Comparison of ENCODE assay signal across 20 cellular contexts in genomic region chr18:69954719-69955118, GRCh38. TPM values are rescaled to one million over a fixed set of nuclear protein-coding genes. Genes with fewer than 3 reads are reported as not detected.
DNase-seq lines count a peak whose midpoint lies in the region; ATAC-seq and TF ChIP-seq lines count a peak whose summit lies in the region.
"Had no signal": no experiment of that assay in that cellular context is flagged by ENCODE, and none has a peak within 500 bp of the region (broad histone marks: within the 10 kb centered on the region; RNA-seq: fewer than 3 reads in every experiment).

No MANE protein-coding gene starts in this region.

- H3K27me3 ChIP-seq in CD4-positive, alpha-beta T cell (ENCODE audit: control insufficient read depth, insufficient read depth, low read length) = no peaks in the 10 kb centered on the region
- H3K27me3 ChIP-seq in IMR-90 (ENCODE audit: control insufficient read depth, insufficient read depth, low read length) (no peaks in the 10 kb centered on the region), mononuclear cell (ENCODE audit: insufficient read depth, low read length) (no peaks in the 10 kb centered on the region), MG63 (no peaks in the 10 kb centered on the region)
- H3K27me3 ChIP-seq: tibial nerve had no signal

- dilution Hi-C loops in IMR-90 (cut with HindIII; ENCODE audit: low sequenced_read_pairs, unreplicated experiment) = no loop called here

- no TSS peak for BruUV-seq in IMR-90 (replicated peaks; lab: Mats Ljungman, UMichigan)

- H4K8ac ChIP-seq in IMR-90 (ENCODE audit: low read depth in 2 of 2, low read length in 2 of 2) = no peak overlapping the region

- peak overlapping the region; percentile 54 for H3K27ac ChIP-seq in CD4-positive, alpha-beta T cell (ENCODE audit: low read depth, low read length)
- no peak overlapping the region for H3K27ac ChIP-seq in IMR-90 (ENCODE audit: insufficient read depth, low read length)
- H3K27ac ChIP-seq: tibial nerve had no signal

- TF ChIP-seq RAD21 in IMR-90 (IDR thresholded peaks at IDR 0.05; ENCODE audit: low read length) = no peak

- no peak overlapping the region for H3K27ac Mint-ChIP-seq in CD4-positive, alpha-beta T cell
- H3K27ac Mint-ChIP-seq in activated naive CD8-positive, alpha-beta T cell treated with anti-CD3 and anti-CD28 coated beads, Interleukin-2, amount 50 U/mL, for 24 hours = peak overlapping the region; percentile 63
- H3K27ac Mint-ChIP-seq in stimulated activated memory B cell treated with anti-CD40 and anti-IgM and Interleukin-4, amounts not matched to agents 10 μg/mL and 1 μg/mL and 100 μg/mL, for 72 hours = no peak overlapping the region
- H3K27ac Mint-ChIP-seq in activated CD4-positive, alpha-beta memory T cell treated with anti-CD3 and anti-CD28 coated beads, Interleukin-2, amount 10 ng/mL, durations not matched to agents 7 days and 5 days = no peak overlapping the region
- no peak overlapping the region for H3K27ac Mint-ChIP-seq in HFFc6

- H3K9me3 Mint-ChIP-seq in CD4-positive, alpha-beta T cell = no peaks in the 10 kb centered on the region
- H3K9me3 Mint-ChIP-seq in activated naive CD8-positive, alpha-beta T cell treated with anti-CD3 and anti-CD28 coated beads, Interleukin-2, amount 50 U/mL, for 24 hours = peaks cover 15% of the 10 kb centered on the region
- peaks cover 3% of the 10 kb centered on the region for H3K9me3 Mint-ChIP-seq in stimulated activated memory B cell treated with anti-CD40 and anti-IgM and Interleukin-4, amounts not matched to agents 10 μg/mL and 1 μg/mL and 100 μg/mL, for 72 hours
- H3K9me3 Mint-ChIP-seq in activated CD4-positive, alpha-beta memory T cell treated with anti-CD3 and anti-CD28 coated beads, Interleukin-2, amount 10 ng/mL, durations not matched to agents 7 days and 5 days = peaks cover 5% of the 10 kb centered on the region
- H3K9me3 Mint-ChIP-seq in HFFc6 = no peaks in the 10 kb centered on the region; the same call in 1 of the 2 replicates

- no peak overlapping the region; the same call in 1 of the 2 replicates for H2BK120ac ChIP-seq in IMR-90 (ENCODE audit: low read depth, low read length)

- TF ChIP-seq CTCF in CD4-positive, alpha-beta T cell (IDR thresholded peaks at IDR 0.05) = no peak
- TF ChIP-seq CTCF in IMR-90 (conservative IDR thresholded peaks at IDR 0.05; ENCODE audit: low read depth, low read length) (no peak), HFFc6 (IDR thresholded peaks at IDR 0.05) (no peak)

- H3K56ac ChIP-seq in IMR-90 (ENCODE audit: extremely low read depth, insufficient read depth, low read length) = no peak overlapping the region

- H2AK5ac ChIP-seq in IMR-90 (ENCODE audit: low read depth, low read length) = no peak overlapping the region

- peaks cover 5% of the 10 kb centered on the region for H3K4me1 ChIP-seq in IMR-90 (ENCODE audit: control insufficient read depth, insufficient read depth, low read length)
- H3K4me1 ChIP-seq in mononuclear cell (ENCODE audit: insufficient read depth, low read length) = peaks cover 55% of the 10 kb centered on the region
- H3K4me1 ChIP-seq: HAP-1, tibial nerve had no signal

- CTCF ChIA-PET in CD4-positive, alpha-beta T cell (lab: Charles Lee) = interaction anchor here (0.8 to 1.2 kb wide), 3 partner anchors 13 to 69 kb away, joined by 3 read pairs; no protein-coding TSS in a partner anchor
- CTCF ChIA-PET in IMR-90 (lab: Yijun Ruan, JAX) = interaction anchor here (0.6 kb wide), 1 partner anchor 106 kb away, joined by 3 read pairs; no protein-coding TSS in a partner anchor
- CTCF ChIA-PET in activated CD4-positive, alpha-beta memory T cell treated with anti-CD3 and anti-CD28 coated beads, Interleukin-2, amount 10 ng/mL, durations not matched to agents 7 days and 5 days (lab: Charles Lee) = interaction anchor here (1.0 to 1.5 kb wide), 3 partner anchors 8 to 57 kb away, joined by 3 to 8 read pairs (median 4); no protein-coding TSS in a partner anchor

- DNase-seq in CD4-positive, alpha-beta T cell = no peak
- DNase-seq in IMR-90 = no peak
- no peak for DNase-seq in activated naive CD8-positive, alpha-beta T cell treated with anti-CD3 and anti-CD28 coated beads, Interleukin-2, amount 50 U/mL, for 24 hours
- DNase-seq in MG63 = no peak
- no peak for DNase-seq in activated CD4-positive, alpha-beta memory T cell treated with anti-CD3 and anti-CD28 coated beads, Interleukin-2, amount 10 ng/mL, durations not matched to agents 7 days and 5 days
- DNase-seq in HFFc6 = no peak
- DNase-seq: amniotic stem cell; COR-L47; dermis blood vessel endothelial cell; DND-41; NCI-H1092 treated with DMSO at 0.1 percent for 48 hours; NCI-H2029 treated with DMSO at 0.1 percent for 48 hours; NCI-H446 treated with DMSO at 0.1 percent for 48 hours; NK-92 treated with Interleukin-12 subunit alpha and Interleukin-12 subunit beta, amount 100 ng/mL, for 24 hours; RPMI8226; stimulated activated CD4-positive, alpha-beta T cell treated with anti-CD3 and anti-CD28 coated beads, Interleukin-2, amount 100 ng/mL, for 24 hours had no signal

- in situ Hi-C loops in IMR-90 (cut with MboI; ENCODE audit: low sequenced_read_pairs) = no loop called here

- H3K4me1 Mint-ChIP-seq in CD4-positive, alpha-beta T cell (ENCODE audit: low read depth) = peaks cover 40% of the 10 kb centered on the region
- peaks cover 9% of the 10 kb centered on the region for H3K4me1 Mint-ChIP-seq in activated naive CD8-positive, alpha-beta T cell treated with anti-CD3 and anti-CD28 coated beads, Interleukin-2, amount 50 U/mL, for 24 hours
- H3K4me1 Mint-ChIP-seq in stimulated activated memory B cell treated with anti-CD40 and anti-IgM and Interleukin-4, amounts not matched to agents 10 μg/mL and 1 μg/mL and 100 μg/mL, for 72 hours = peaks cover 16% of the 10 kb centered on the region
- H3K4me1 Mint-ChIP-seq in activated CD4-positive, alpha-beta memory T cell treated with anti-CD3 and anti-CD28 coated beads, Interleukin-2, amount 10 ng/mL, durations not matched to agents 7 days and 5 days = peaks cover 33% of the 10 kb centered on the region
- H3K4me1 Mint-ChIP-seq in HFFc6 (ENCODE audit: low read depth) = no peaks in the 10 kb centered on the region

- H3K23ac ChIP-seq in IMR-90 (ENCODE audit: low read depth, low read length) = no peak overlapping the region

- no peaks in the 10 kb centered on the region for H3K27me3 Mint-ChIP-seq in CD4-positive, alpha-beta T cell
- no peaks in the 10 kb centered on the region for H3K27me3 Mint-ChIP-seq in activated naive CD8-positive, alpha-beta T cell treated with anti-CD3 and anti-CD28 coated beads, Interleukin-2, amount 50 U/mL, for 24 hours
- H3K27me3 Mint-ChIP-seq in stimulated activated memory B cell treated with anti-CD40 and anti-IgM and Interleukin-4, amounts not matched to agents 10 μg/mL and 1 μg/mL and 100 μg/mL, for 72 hours = no peaks in the 10 kb centered on the region
- H3K27me3 Mint-ChIP-seq in activated CD4-positive, alpha-beta memory T cell treated with anti-CD3 and anti-CD28 coated beads, Interleukin-2, amount 10 ng/mL, durations not matched to agents 7 days and 5 days = no peaks in the 10 kb centered on the region
- no peaks in the 10 kb centered on the region for H3K27me3 Mint-ChIP-seq in HFFc6 (ENCODE audit: insufficient read depth)

- H3K36me3 ChIP-seq in IMR-90 (ENCODE audit: control insufficient read depth, insufficient read depth, low read length) (no peaks in the 10 kb centered on the region), MG63 (no peaks in the 10 kb centered on the region)
- H3K36me3 ChIP-seq: HAP-1, tibial nerve had no signal

- no peaks in the 10 kb centered on the region for H3K79me1 ChIP-seq in IMR-90 (ENCODE audit: low read depth in 1 of 2, low read length in 2 of 2)

- peaks cover 8% of the 10 kb centered on the region for H3K9me1 ChIP-seq in IMR-90 (ENCODE audit: insufficient read depth, low read length)

- no peak for TF ChIP-seq POLR2A in IMR-90 (IDR thresholded peaks at IDR 0.05; ENCODE audit: low read depth, low read length)

- no peak overlapping the region for H2AFZ ChIP-seq in IMR-90 (replicated peaks; ENCODE audit: low read length, poor library complexity)

- no peak overlapping the region for H2AK9ac ChIP-seq in IMR-90 (replicated peaks; ENCODE audit: low read depth, low read length, poor library complexity)

- H3K4me3 Mint-ChIP-seq in CD4-positive, alpha-beta T cell = no peak overlapping the region
- H3K4me3 Mint-ChIP-seq in activated naive CD8-positive, alpha-beta T cell treated with anti-CD3 and anti-CD28 coated beads, Interleukin-2, amount 50 U/mL, for 24 hours = no peak overlapping the region
- no peak overlapping the region for H3K4me3 Mint-ChIP-seq in stimulated activated memory B cell treated with anti-CD40 and anti-IgM and Interleukin-4, amounts not matched to agents 10 μg/mL and 1 μg/mL and 100 μg/mL, for 72 hours
- H3K4me3 Mint-ChIP-seq in activated CD4-positive, alpha-beta memory T cell treated with anti-CD3 and anti-CD28 coated beads, Interleukin-2, amount 10 ng/mL, durations not matched to agents 7 days and 5 days = no peak overlapping the region
- H3K4me3 Mint-ChIP-seq in HFFc6 = no peak overlapping the region

- H3K9ac ChIP-seq in IMR-90 (ENCODE audit: low read depth, low read length) = no peak overlapping the region

- H3K4me2 ChIP-seq in IMR-90 (ENCODE audit: low read depth, low read length) = no peak overlapping the region

- no peak overlapping the region for H4K5ac ChIP-seq in IMR-90 (ENCODE audit: low read depth, low read length)

- peaks cover 18% of the 10 kb centered on the region for H3K36me3 Mint-ChIP-seq in CD4-positive, alpha-beta T cell (ENCODE audit: low read depth)
- peaks cover 9% of the 10 kb centered on the region for H3K36me3 Mint-ChIP-seq in activated naive CD8-positive, alpha-beta T cell treated with anti-CD3 and anti-CD28 coated beads, Interleukin-2, amount 50 U/mL, for 24 hours (ENCODE audit: low read depth)
- peaks cover 13% of the 10 kb centered on the region for H3K36me3 Mint-ChIP-seq in stimulated activated memory B cell treated with anti-CD40 and anti-IgM and Interleukin-4, amounts not matched to agents 10 μg/mL and 1 μg/mL and 100 μg/mL, for 72 hours
- peaks cover 30% of the 10 kb centered on the region for H3K36me3 Mint-ChIP-seq in activated CD4-positive, alpha-beta memory T cell treated with anti-CD3 and anti-CD28 coated beads, Interleukin-2, amount 10 ng/mL, durations not matched to agents 7 days and 5 days (ENCODE audit: low read depth)
- H3K36me3 Mint-ChIP-seq in HFFc6 (ENCODE audit: low read depth) = 0 out of 2 replicates have a peak, but pooled peaks cover 8% of the 10 kb centered on the region

- H4K91ac ChIP-seq in IMR-90 (ENCODE audit: insufficient read depth, low read depth, low read length) = no peak overlapping the region

- H3K18ac ChIP-seq in IMR-90 (ENCODE audit: low read depth, low read length) = no peak overlapping the region

- H2BK15ac ChIP-seq in IMR-90 (ENCODE audit: low read depth, low read length) = no peak overlapping the region

- intact Hi-C loops in CD4-positive, alpha-beta T cell (cut with DNase I, micrococcal nuclease) = no loop called here
- intact Hi-C loops in IMR-90 (cut with micrococcal nuclease) = no loop called here

- H3K4ac ChIP-seq in IMR-90 (ENCODE audit: low read depth, low read length) = no peak overlapping the region

- H4K20me1 ChIP-seq in IMR-90 (ENCODE audit: insufficient read depth, low read length) = no peaks in the 10 kb centered on the region

- WGBS in IMR-90 (ENCODE audit: extremely low coverage in 2 of 2, insufficient read length in 1 of 2), 2 experiments = no CpG with 5 or more reads among the region's 3 CpGs

- H3K4me3 ChIP-seq in IMR-90 (ENCODE audit: insufficient read depth, low read depth, low read length) = no peak overlapping the region
- H3K4me3 ChIP-seq in mononuclear cell (ENCODE audit: low read length) = peak overlapping the region; percentile 10
- H3K4me3 ChIP-seq in MG63 = no peak overlapping the region
- H3K4me3 ChIP-seq: HAP-1, tibial nerve had no signal

- no peak overlapping the region for H2BK20ac ChIP-seq in IMR-90 (ENCODE audit: low read depth, low read length)

- H3K14ac ChIP-seq in IMR-90 (replicated peaks; ENCODE audit: low read depth, low read length) = 0 out of 2 replicates have a peak overlapping the region, but pooled peaks have one; percentile 29

- H2BK5ac ChIP-seq in IMR-90 (ENCODE audit: low read depth, low read length, poor library complexity, severe bottlenecking) = no peak overlapping the region

- no peak for ATAC-seq in CD4-positive, alpha-beta T cell (ENCODE audit: poor library complexity)
- ATAC-seq in IMR-90 (ENCODE audit: low read depth) = no peak
- ATAC-seq in activated naive CD8-positive, alpha-beta T cell treated with anti-CD3 and anti-CD28 coated beads, Interleukin-2, amount 50 U/mL, for 24 hours = no peak
- no peak for ATAC-seq in stimulated activated memory B cell treated with anti-CD40 and anti-IgM and Interleukin-4, amounts not matched to agents 10 μg/mL and 1 μg/mL and 100 μg/mL, for 72 hours

- POLR2A ChIA-PET in CD4-positive, alpha-beta T cell (lab: Charles Lee) = interaction anchor here (0.9 to 4.2 kb wide), 6 partner anchors 8 to 64 kb away, joined by 3 to 100 read pairs (median 3); no protein-coding TSS in a partner anchor
- POLR2A ChIA-PET in IMR-90 (lab: Charles Lee; ENCODE audit: unreplicated experiment) = interaction anchor here (0.5 kb wide), 1 partner anchor 33 kb away, joined by 3 read pairs; no protein-coding TSS in a partner anchor
- POLR2A ChIA-PET in activated CD4-positive, alpha-beta memory T cell treated with anti-CD3 and anti-CD28 coated beads, Interleukin-2, amount 10 ng/mL, durations not matched to agents 7 days and 5 days (lab: Charles Lee) = interaction anchor here (0.8 to 4.7 kb wide), 6 partner anchors 9 to 70 kb away, joined by 3 to 101 read pairs (median 22); partner anchors contain the start of gene CD226

- H3K9me3 ChIP-seq in CD4-positive, alpha-beta T cell (ENCODE audit: control insufficient read depth, low read length) = no peaks in the 10 kb centered on the region
- H3K9me3 ChIP-seq in IMR-90 (ENCODE audit: control insufficient read depth, insufficient read depth, low read length) (no peaks in the 10 kb centered on the region), mononuclear cell (ENCODE audit: low read depth, low read length) (no peaks in the 10 kb centered on the region), MG63 (no peaks in the 10 kb centered on the region)
- H3K9me3 ChIP-seq: HAP-1 had no signal

RNA-seq across cellular contexts. Expression of gene CD226, which starts 7.0 kb away (rescaled TPM):
- total RNA-seq in CD4-positive, alpha-beta T cell = 10 to 100 TPM; 74.0 to 74.8 TPM
- under 0.01 and 1.1 TPM in 2 replicates for total RNA-seq in IMR-90 (2012; rRNA removed)
- polyA plus RNA-seq in IMR-90 (2012; rRNA removed) = 0.07 and 0.29 TPM in 2 replicates
- polyA plus RNA-seq in IMR-90 (2012; cell fraction: cytosol; rRNA removed) = 0.03 and 0.26 TPM in 2 replicates
- polyA plus RNA-seq in IMR-90 (2012; cell fraction: nucleus; rRNA removed; ENCODE audit: low replicate concordance) = 0.15 and 0.55 TPM in 2 replicates
- 64.1 TPM for total RNA-seq in mononuclear cell
- 0.07 and 0.10 TPM in 2 replicates for total RNA-seq in MG63 (2014; rRNA removed; shearing (Covaris generic); ENCODE audit: low replicate concordance)
- total RNA-seq in activated CD4-positive, alpha-beta memory T cell treated with anti-CD3 and anti-CD28 coated beads, Interleukin-2, amount 10 ng/mL, durations not matched to agents 7 days and 5 days = 100 to 1,000 TPM; 102 to 111 TPM
- under 1 TPM; 0.14 to 0.78 (median 0.34) TPM for total RNA-seq in HFFc6 (2021; fragmentation: NEBNext Ultra II Directional; extraction: Animal tissue kit (Norgen Biotek cat#: 25700))

Comparison
In these comparisons a context has a peak if more than half of its experiments do, and no peak if none do; other contexts are left out.
1. RNA of gene CD226, which starts 7.0 kb away (total RNA-seq): 102 to 111 TPM in activated CD4-positive, alpha-beta memory T cell treated with anti-CD3 and anti-CD28 coated beads, Interleukin-2, amount 10 ng/mL, durations not matched to agents 7 days and 5 days, 74.0 to 74.8 TPM in CD4-positive, alpha-beta T cell and 64.1 TPM in mononuclear cell (single experiment); under 0.01 to 1.1 TPM in IMR-90, 0.14 to 0.78 TPM in HFFc6 and 0.07 to 0.10 TPM in MG63; every median in the first group is over 10 times any median in the second.